ENCODE assay signal across 8 cellular contexts in the genomic region with DNA sequence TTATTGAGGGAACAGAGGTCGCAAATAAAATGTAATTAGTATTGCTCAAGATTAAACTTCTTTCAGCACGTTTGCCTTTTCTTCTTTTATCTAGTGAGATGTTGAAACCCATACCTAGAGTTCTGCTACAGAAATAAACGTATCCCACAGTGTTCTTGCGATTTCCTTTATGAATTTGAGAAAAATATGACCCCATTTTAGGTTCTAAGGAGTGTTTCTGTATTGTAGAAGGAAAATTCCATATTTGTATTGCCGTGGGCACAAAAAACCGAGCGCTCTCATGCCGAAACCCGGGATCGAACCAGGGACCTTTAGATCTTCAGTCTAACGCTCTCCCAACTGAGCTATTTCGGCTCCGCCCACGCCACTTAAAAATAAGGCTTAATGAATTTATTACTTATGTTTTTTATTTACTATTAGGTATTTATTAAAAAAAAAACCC. TPM values are rescaled to one million over a fixed set of nuclear protein-coding genes. Genes with fewer than 3 reads are reported as not detected.
DNase-seq lines count a peak whose midpoint lies in the region; ATAC-seq, FAIRE-seq and TF ChIP-seq lines count a peak whose summit lies in the region.

No MANE protein-coding gene starts in this region.

- POLR2A ChIA-PET in H1 (lab: Charles Lee; ENCODE audit: partially characterized antibody): interaction anchor here (0.9 to 1.8 kb wide), 3 partner anchors 41 to 144 kb away, joined by 3 to 5 read pairs (median 5); no protein-coding TSS in a partner anchor

- H3K56ac ChIP-seq in H1 (replicated peaks; ENCODE audit: insufficient read length, low read depth, low read length): no peak overlapping the region

- H3K9me3 ChIP-seq in H1 (ENCODE audit: insufficient read depth in 2 of 2, low read depth in 1 of 2, low read length in 1 of 2) (no peaks in the 10 kb centered on the region), mucosa of descending colon (no peaks in the 10 kb centered on the region)

- H3K27ac ChIP-seq in H1 (ENCODE audit: low read depth, low read length): no peak overlapping the region

- no peak for TF ChIP-seq EP300 in H1 (IDR thresholded peaks at IDR 0.05; ENCODE audit: borderline replicate concordance in 1 of 2, low read depth in 2 of 2, low read length in 2 of 2)

- H2BK12ac ChIP-seq in H1 (ENCODE audit: low read depth, low read length): no peak overlapping the region

- H4K91ac ChIP-seq in H1 (replicated peaks; ENCODE audit: insufficient read length, low read length): no peak overlapping the region

- H2BK15ac ChIP-seq in H1 (ENCODE audit: low read length): no peak overlapping the region

- no peak overlapping the region for H2BK120ac ChIP-seq in H1 (replicated peaks; ENCODE audit: low read depth, low read length)

- peak overlapping the region; percentile 48 for H4K5ac ChIP-seq in H1 (ENCODE audit: insufficient read length, low read depth, low read length)

- WGBS in H1 (ENCODE audit: extremely low coverage in 1 of 2, insufficient coverage in 1 of 2, insufficient read length in 1 of 2, insufficient replicate concordance in 2 of 2, low coverage in 1 of 2, low lambda C conversion rate in 2 of 2, missing lambda C conversion rate in 1 of 2), 2 experiments: 1% methylated on average over 14 of the region's 14 CpGs; no CpG with 5 or more reads in 1 of the 2 experiments

- H3K9ac ChIP-seq in H1 (replicated peaks in 1 of 4; ENCODE audit: extremely low read depth in 1 of 4, low read depth in 3 of 4, low read length in 3 of 4): peak overlapping the region in 1 of 4 experiments; percentile 55; a peak in 2 of 7 replicates

- TF ChIP-seq CTCF in H1 (IDR thresholded peaks at IDR 0.05; ENCODE audit: control extremely low read depth in 1 of 3, insufficient read depth in 1 of 3, low read depth in 1 of 3, low read length in 3 of 3) (no peak), mucosa of descending colon (IDR thresholded peaks at IDR 0.05) (no peak)

- intact Hi-C loops in mucosa of descending colon (cut with DNase I, micrococcal nuclease): no loop called here

- H3K4me3 ChIP-seq in H1 (ENCODE audit: extremely low read depth in 1 of 4, insufficient read depth in 2 of 4, low read depth in 3 of 4, low read length in 4 of 4): peak overlapping the region; percentile 91 to 100 (median 96)
- H3K4me3 ChIP-seq in mucosa of descending colon: peak overlapping the region; percentile 18

- no peaks in the 10 kb centered on the region for H3K79me2 ChIP-seq in H1 (ENCODE audit: control insufficient read depth in 1 of 2, insufficient read depth in 2 of 2, low read length in 2 of 2)

- no peak overlapping the region for H3K14ac ChIP-seq in H1 (ENCODE audit: insufficient read length)

- peak overlapping the region; percentile 94 for H2AFZ ChIP-seq in H1 (ENCODE audit: low read length)

- H3K18ac ChIP-seq in H1 (ENCODE audit: extremely low read depth, low read length): no peak overlapping the region

- ATAC-seq in HG03159 (IDR thresholded peaks at IDR 0.05; ENCODE audit: unreplicated experiment) (peak; percentile 29), mucosa of descending colon (peak; percentile 43)

- no peak overlapping the region for H2BK20ac ChIP-seq in H1 (ENCODE audit: low read length)

- H3K4ac ChIP-seq in H1 (replicated peaks; ENCODE audit: insufficient read length, low read depth, low read length): no peak overlapping the region

- no peak overlapping the region for H2AK5ac ChIP-seq in H1 (ENCODE audit: low read depth, low read length)

- no peak for FAIRE-seq in H1 (lab: Jason Lieb, UNC)

- no peaks in the 10 kb centered on the region for H3K79me1 ChIP-seq in H1 (ENCODE audit: low read depth, low read length)

- H3K36me3 ChIP-seq in H1 (ENCODE audit: control insufficient read depth in 2 of 4, insufficient read depth in 4 of 4, low read length in 3 of 4) (no peaks in the 10 kb centered on the region), mucosa of descending colon (ENCODE audit: low read depth) (no peaks in the 10 kb centered on the region)

- peaks cover 0 to 2% (median 0%) of the 10 kb centered on the region in 4 experiments; a peak in 2 of 7 replicates for H3K27me3 ChIP-seq in H1 (replicated peaks in 1 of 4; ENCODE audit: control insufficient read depth in 3 of 4, extremely low read depth in 1 of 4, insufficient read depth in 3 of 4, low read length in 3 of 4)

- no peak for TF ChIP-seq POLR2A in H1 (IDR thresholded peaks at IDR 0.05; ENCODE audit: control extremely low read depth in 1 of 2, low read depth in 2 of 2, low read length in 2 of 2)

- H3K4me1 ChIP-seq in H1 (replicated peaks in 1 of 4; ENCODE audit: control insufficient read depth in 3 of 4, insufficient read depth in 4 of 4, low read length in 3 of 4) (peaks cover 0 to 12% (median 2%) of the 10 kb centered on the region in 4 experiments; a peak in 5 of 7 replicates), mucosa of descending colon (ENCODE audit: low read depth) (peaks cover 17% of the 10 kb centered on the region)

- H3K23ac ChIP-seq in H1 (ENCODE audit: insufficient read length): no peak overlapping the region

- CTCF ChIA-PET in H1 (lab: Charles Lee; ENCODE audit: partially characterized antibody): interaction anchor here (0.7 to 3.7 kb wide), 11 partner anchors 11 to 322 kb away, joined by 3 to 19 read pairs (median 4); no protein-coding TSS in a partner anchor

- H3K4me2 ChIP-seq in H1 (ENCODE audit: insufficient read depth in 1 of 2, low read depth in 2 of 2, low read length in 2 of 2): peak overlapping the region; percentile 65 to 92

- H2BK5ac ChIP-seq in H1 (ENCODE audit: low read depth, low read length): no peak overlapping the region

- no peaks in the 10 kb centered on the region for H4K20me1 ChIP-seq in H1 (replicated peaks in 1 of 2; ENCODE audit: control insufficient read depth in 1 of 2, insufficient read depth in 2 of 2, low read length in 2 of 2)

- H3K23me2 ChIP-seq in H1 (ENCODE audit: low read depth, low read length): peaks cover 6% of the 10 kb centered on the region

- H4K8ac ChIP-seq in H1 (ENCODE audit: extremely low read depth, insufficient read depth, low read length): no peak overlapping the region

- TF ChIP-seq RAD21 in H1 (IDR thresholded peaks at IDR 0.05 in 1 of 2, conservative IDR thresholded peaks at IDR 0.05 in 1 of 2; ENCODE audit: low read depth in 2 of 2, low read length in 2 of 2): no peak

- DNase-seq in GDM1 (lab: John Stamatoyannopoulos, UW): peak; percentile 32
- DNase-seq in NCI-H748 treated with DMSO at 0.1 percent for 48 hours (lab: John Stamatoyannopoulos, UW): peak; percentile 91
- peak; percentile 49 to 51 for DNase-seq in activated CD8-positive, alpha-beta memory T cell treated with anti-CD3 and anti-CD28 coated beads for 1 hour (ENCODE audit: extremely low read depth in 1 of 2, low read depth in 1 of 2)
- DNase-seq in H1 (ENCODE audit: low read depth in 1 of 2, low spot score in 2 of 2): peak in 1 of 2 experiments; percentile 82
- DNase-seq in mucosa of descending colon: peak in 2 of 3 donors; percentile 64 to 76
- peak; percentile 67 for DNase-seq in stimulated activated CD8-positive, alpha-beta memory T cell treated with anti-CD3 and anti-CD28 coated beads, Interleukin-4, amount 100 ng/mL, for 24 hours (ENCODE audit: low read depth)
- DNase-seq in HPDE6-E6E7 (ENCODE audit: extremely low spot score): no peak

TF ChIP-seq in H1, 55 proteins besides CTCF, POLR2A, EP300 and RAD21 (continues in another document):
- TF ChIP-seq, protein P1, sequence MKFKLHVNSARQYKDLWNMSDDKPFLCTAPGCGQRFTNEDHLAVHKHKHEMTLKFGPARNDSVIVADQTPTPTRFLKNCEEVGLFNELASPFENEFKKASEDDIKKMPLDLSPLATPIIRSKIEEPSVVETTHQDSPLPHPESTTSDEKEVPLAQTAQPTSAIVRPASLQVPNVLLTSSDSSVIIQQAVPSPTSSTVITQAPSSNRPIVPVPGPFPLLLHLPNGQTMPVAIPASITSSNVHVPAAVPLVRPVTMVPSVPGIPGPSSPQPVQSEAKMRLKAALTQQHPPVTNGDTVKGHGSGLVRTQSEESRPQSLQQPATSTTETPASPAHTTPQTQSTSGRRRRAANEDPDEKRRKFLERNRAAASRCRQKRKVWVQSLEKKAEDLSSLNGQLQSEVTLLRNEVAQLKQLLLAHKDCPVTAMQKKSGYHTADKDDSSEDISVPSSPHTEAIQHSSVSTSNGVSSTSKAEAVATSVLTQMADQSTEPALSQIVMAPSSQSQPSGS (IDR thresholded peaks at IDR 0.05; ENCODE audit: low read length): peak; percentile 16; the same call in 1 of the 2 replicates
- no peak for TF ChIP-seq MAFK (IDR thresholded peaks at IDR 0.05; ENCODE audit: low read depth, low read length)
- TF ChIP-seq KDM4A (IDR thresholded peaks at IDR 0.05; ENCODE audit: low read depth, low read length, severe bottlenecking): peak; percentile 1
- TF ChIP-seq CHD2 (IDR thresholded peaks at IDR 0.05; ENCODE audit: low read length): no peak
- no peak for TF ChIP-seq SRF (IDR thresholded peaks at IDR 0.05; ENCODE audit: low read depth, low read length)
- peak; percentile 95 for TF ChIP-seq TBP (IDR thresholded peaks at IDR 0.05; ENCODE audit: low read depth, low read length)
- TF ChIP-seq SP1 (IDR thresholded peaks at IDR 0.05; ENCODE audit: low read depth, low read length): 0 out of 2 replicates have a peak, but pooled peaks have one; percentile 4

RNA-seq across cellular contexts. Expression of a gene that starts 23.7 kb away (rescaled TPM):
- 4.2 and 4.3 TPM in 2 replicates for total RNA-seq in H1 (2021; fragmentation: NEBNext Ultra II Directional; extraction: Animal tissue kit (Norgen Biotek cat#: 25700))
- 1.4 and 1.9 TPM in 2 replicates for polyA plus RNA-seq in H1 (2011; rRNA removed)
- 3.1 TPM for polyA plus RNA-seq in H1 (2011; cell fraction: cytosol; rRNA removed)
- polyA plus RNA-seq in H1 (2011; cell fraction: nucleus; rRNA removed): 2.4 TPM
- 1.9 to 3.4 TPM (median 2.9 TPM) in 4 replicates for polyA plus RNA-seq in H1 (2012, experiment 1 of 2)
- 0.26 TPM for polyA plus RNA-seq in H1 (2012, experiment 2 of 2)
- polyA plus RNA-seq in H1 (2013, experiment 1 of 2): 2.2 TPM
- polyA plus RNA-seq in H1 (2013, experiment 2 of 2): 2.0 TPM
- 4.4 and 4.6 TPM in 2 replicates for polyA minus RNA-seq in H1 (2011; rRNA and poly(A)+ RNA removed)
- 1.6 TPM for polyA minus RNA-seq in H1 (2011; cell fraction: cytosol; rRNA and poly(A)+ RNA removed)
- polyA minus RNA-seq in H1 (2011; cell fraction: nucleus; rRNA and poly(A)+ RNA removed): 5.1 TPM
- total RNA-seq in mucosa of descending colon: 1 to 10 TPM; 1.8 to 2.9 (median 2.6) TPM

RNA-seq across cellular contexts. Expression of a gene that starts 57.6 kb away (rescaled TPM):
- 76.4 and 78.9 TPM in 2 replicates for total RNA-seq in H1 (2021; fragmentation: NEBNext Ultra II Directional; extraction: Animal tissue kit (Norgen Biotek cat#: 25700))
- 61.2 and 85.9 TPM in 2 replicates for polyA plus RNA-seq in H1 (2011; rRNA removed)
- polyA plus RNA-seq in H1 (2011; cell fraction: cytosol; rRNA removed): 67.9 TPM
- polyA plus RNA-seq in H1 (2011; cell fraction: nucleus; rRNA removed): 84.9 TPM
- polyA plus RNA-seq in H1 (2012, experiment 1 of 2): 59.9 to 67.2 TPM (median 65.2 TPM) in 4 replicates
- polyA plus RNA-seq in H1 (2012, experiment 2 of 2): 79.0 TPM
- polyA plus RNA-seq in H1 (2013, experiment 1 of 2): 44.6 TPM
- 42.9 TPM for polyA plus RNA-seq in H1 (2013, experiment 2 of 2)
- polyA minus RNA-seq in H1 (2011; rRNA and poly(A)+ RNA removed): 105 and 114 TPM in 2 replicates
- 70.7 TPM for polyA minus RNA-seq in H1 (2011; cell fraction: cytosol; rRNA and poly(A)+ RNA removed)
- polyA minus RNA-seq in H1 (2011; cell fraction: nucleus; rRNA and poly(A)+ RNA removed): 92.8 TPM
- 10 to 100 TPM; 33.1 to 37.2 (median 35.5) TPM for total RNA-seq in mucosa of descending colon
